1 cellular context compared by ENCODE assay signal in genomic region chr6:43308101-43308989, GRCh38.
A peak's percentile ranks its signal among the peaks of the same experiment; 100 is the strongest.
TF ChIP-seq lines count a peak whose summit lies in the region.

A gene with protein sequence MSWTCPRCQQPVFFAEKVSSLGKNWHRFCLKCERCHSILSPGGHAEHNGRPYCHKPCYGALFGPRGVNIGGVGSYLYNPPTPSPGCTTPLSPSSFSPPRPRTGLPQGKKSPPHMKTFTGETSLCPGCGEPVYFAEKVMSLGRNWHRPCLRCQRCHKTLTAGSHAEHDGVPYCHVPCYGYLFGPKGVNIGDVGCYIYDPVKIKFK (minus strand): TSS chr6:43308826. CDS start chr6:43308792, 34 bp downstream.

TF ChIP-seq in HEK293, 187 proteins besides CTCF, POLR2A, EP300 and RAD21 (continued from another document):
- TF ChIP-seq ZNF248 (tag by site-specific recombination; IDR thresholded peaks at IDR 0.05): no peak
- no peak for TF ChIP-seq ZNF132 (tag by site-specific recombination; IDR thresholded peaks at IDR 0.05; ENCODE audit: borderline replicate concordance)
- TF ChIP-seq ZNF571 (tag by site-specific recombination; IDR thresholded peaks at IDR 0.05): no peak
- peak; percentile 50; the same call in 1 of the 2 replicates for TF ChIP-seq ZNF335 (tag by site-specific recombination; conservative IDR thresholded peaks at IDR 0.05)
- TF ChIP-seq ZFP69B (tag by site-specific recombination; IDR thresholded peaks at IDR 0.05): peak; percentile 51
- peak; percentile 60; the same call in 1 of the 2 replicates for TF ChIP-seq ZNF394 (tag by site-specific recombination; IDR thresholded peaks at IDR 0.05; ENCODE audit: borderline replicate concordance)
- no peak for TF ChIP-seq ZNF416 (tag by site-specific recombination; IDR thresholded peaks at IDR 0.05)
- TF ChIP-seq, protein P1, sequence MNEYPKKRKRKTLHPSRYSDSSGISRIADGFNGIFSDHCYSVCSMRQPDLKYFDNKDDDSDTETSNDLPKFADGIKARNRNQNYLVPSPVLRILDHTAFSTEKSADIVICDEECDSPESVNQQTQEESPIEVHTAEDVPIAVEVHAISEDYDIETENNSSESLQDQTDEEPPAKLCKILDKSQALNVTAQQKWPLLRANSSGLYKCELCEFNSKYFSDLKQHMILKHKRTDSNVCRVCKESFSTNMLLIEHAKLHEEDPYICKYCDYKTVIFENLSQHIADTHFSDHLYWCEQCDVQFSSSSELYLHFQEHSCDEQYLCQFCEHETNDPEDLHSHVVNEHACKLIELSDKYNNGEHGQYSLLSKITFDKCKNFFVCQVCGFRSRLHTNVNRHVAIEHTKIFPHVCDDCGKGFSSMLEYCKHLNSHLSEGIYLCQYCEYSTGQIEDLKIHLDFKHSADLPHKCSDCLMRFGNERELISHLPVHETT (tag by site-specific recombination; IDR thresholded peaks at IDR 0.05): peak; percentile 55; the same call in 1 of the 2 replicates
- no peak for TF ChIP-seq ZNF596 (tag by site-specific recombination; IDR thresholded peaks at IDR 0.05)
- TF ChIP-seq ZNF398 (tag by site-specific recombination; IDR thresholded peaks at IDR 0.05): no peak
- TF ChIP-seq ZNF274 (IDR thresholded peaks at IDR 0.05; ENCODE audit: low read length): no peak
- no peak for TF ChIP-seq ZNF274 (tag by site-specific recombination; IDR thresholded peaks at IDR 0.05; ENCODE audit: borderline replicate concordance)
- no peak for TF ChIP-seq ZNF701 (tag by site-specific recombination; IDR thresholded peaks at IDR 0.05)
- TF ChIP-seq ZFHX2 (tag by site-specific recombination; conservative IDR thresholded peaks at IDR 0.05): peak; percentile 66
- TF ChIP-seq AEBP2 (tag by site-specific recombination; IDR thresholded peaks at IDR 0.05; ENCODE audit: borderline replicate concordance): no peak
- no peak for TF ChIP-seq ZNF23 (tag by site-specific recombination; IDR thresholded peaks at IDR 0.05; ENCODE audit: borderline replicate concordance)
- no peak for TF ChIP-seq ZNF707 (tag by site-specific recombination; IDR thresholded peaks at IDR 0.05)
- no peak for TF ChIP-seq ZNF169 (tag by site-specific recombination; IDR thresholded peaks at IDR 0.05)
- no peak for TF ChIP-seq ZNF223 (tag by site-specific recombination; IDR thresholded peaks at IDR 0.05)
- no peak for TF ChIP-seq HOXC10 (CRISPR knock-in tag; IDR thresholded peaks at IDR 0.05)
- no peak for TF ChIP-seq OSR2 (tag by site-specific recombination; IDR thresholded peaks at IDR 0.05)
- no peak for TF ChIP-seq ZNF239 (tag by site-specific recombination; IDR thresholded peaks at IDR 0.05)
- TF ChIP-seq KLF8 (tag by site-specific recombination; IDR thresholded peaks at IDR 0.05): peak; percentile 64; the same call in 1 of the 2 replicates
- no peak for TF ChIP-seq ZNF521 (tag by site-specific recombination; IDR thresholded peaks at IDR 0.05)
- TF ChIP-seq ZNF280C (tag by site-specific recombination; IDR thresholded peaks at IDR 0.05): no peak
- no peak for TF ChIP-seq ZNF530 (tag by site-specific recombination; IDR thresholded peaks at IDR 0.05; ENCODE audit: low read depth)
- TF ChIP-seq ZNF366 (tag by site-specific recombination; conservative IDR thresholded peaks at IDR 0.05): no peak
- TF ChIP-seq ZNF558 (tag by site-specific recombination; IDR thresholded peaks at IDR 0.05): no peak
- TF ChIP-seq ZNF677 (tag by site-specific recombination; IDR thresholded peaks at IDR 0.05): no peak
- 0 out of 2 replicates have a peak, but pooled peaks have one; percentile 37 for TF ChIP-seq WT1 (tag by site-specific recombination; IDR thresholded peaks at IDR 0.05)
- TF ChIP-seq ZBTB26 (tag by site-specific recombination; optimal IDR thresholded peaks at IDR 0.05): no peak
- TF ChIP-seq, protein P2, sequence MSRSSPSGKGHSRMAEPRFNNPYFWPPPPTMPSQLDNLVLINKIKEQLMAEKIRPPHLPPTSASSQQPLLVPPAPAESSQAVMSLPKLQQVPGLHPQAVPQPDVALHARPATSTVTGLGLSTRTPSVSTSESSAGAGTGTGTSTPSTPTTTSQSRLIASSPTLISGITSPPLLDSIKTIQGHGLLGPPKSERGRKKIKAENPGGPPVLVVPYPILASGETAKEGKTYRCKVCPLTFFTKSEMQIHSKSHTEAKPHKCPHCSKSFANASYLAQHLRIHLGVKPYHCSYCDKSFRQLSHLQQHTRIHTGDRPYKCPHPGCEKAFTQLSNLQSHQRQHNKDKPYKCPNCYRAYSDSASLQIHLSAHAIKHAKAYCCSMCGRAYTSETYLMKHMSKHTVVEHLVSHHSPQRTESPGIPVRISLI (tag by site-specific recombination; IDR thresholded peaks at IDR 0.05): no peak
- TF ChIP-seq, protein P3, sequence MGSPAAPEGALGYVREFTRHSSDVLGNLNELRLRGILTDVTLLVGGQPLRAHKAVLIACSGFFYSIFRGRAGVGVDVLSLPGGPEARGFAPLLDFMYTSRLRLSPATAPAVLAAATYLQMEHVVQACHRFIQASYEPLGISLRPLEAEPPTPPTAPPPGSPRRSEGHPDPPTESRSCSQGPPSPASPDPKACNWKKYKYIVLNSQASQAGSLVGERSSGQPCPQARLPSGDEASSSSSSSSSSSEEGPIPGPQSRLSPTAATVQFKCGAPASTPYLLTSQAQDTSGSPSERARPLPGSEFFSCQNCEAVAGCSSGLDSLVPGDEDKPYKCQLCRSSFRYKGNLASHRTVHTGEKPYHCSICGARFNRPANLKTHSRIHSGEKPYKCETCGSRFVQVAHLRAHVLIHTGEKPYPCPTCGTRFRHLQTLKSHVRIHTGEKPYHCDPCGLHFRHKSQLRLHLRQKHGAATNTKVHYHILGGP (tag by site-specific recombination; IDR thresholded peaks at IDR 0.05): no peak
- no peak for TF ChIP-seq ZNF221 (tag by site-specific recombination; IDR thresholded peaks at IDR 0.05; ENCODE audit: borderline replicate concordance)
- no peak for TF ChIP-seq ZNF350 (tag by site-specific recombination; IDR thresholded peaks at IDR 0.05)
- no peak for TF ChIP-seq ZNF664 (tag by site-specific recombination; IDR thresholded peaks at IDR 0.05)
- TF ChIP-seq, protein P4, sequence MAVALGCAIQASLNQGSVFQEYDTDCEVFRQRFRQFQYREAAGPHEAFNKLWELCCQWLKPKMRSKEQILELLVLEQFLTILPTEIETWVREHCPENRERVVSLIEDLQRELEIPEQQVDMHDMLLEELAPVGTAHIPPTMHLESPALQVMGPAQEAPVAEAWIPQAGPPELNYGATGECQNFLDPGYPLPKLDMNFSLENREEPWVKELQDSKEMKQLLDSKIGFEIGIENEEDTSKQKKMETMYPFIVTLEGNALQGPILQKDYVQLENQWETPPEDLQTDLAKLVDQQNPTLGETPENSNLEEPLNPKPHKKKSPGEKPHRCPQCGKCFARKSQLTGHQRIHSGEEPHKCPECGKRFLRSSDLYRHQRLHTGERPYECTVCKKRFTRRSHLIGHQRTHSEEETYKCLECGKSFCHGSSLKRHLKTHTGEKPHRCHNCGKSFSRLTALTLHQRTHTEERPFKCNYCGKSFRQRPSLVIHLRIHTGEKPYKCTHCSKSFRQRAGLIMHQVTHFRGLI (tag by site-specific recombination; IDR thresholded peaks at IDR 0.05): no peak
- peak; percentile 67 for TF ChIP-seq SP2 (tag by site-specific recombination; IDR thresholded peaks at IDR 0.05)
- no peak; the same call in 1 of the 2 replicates for TF ChIP-seq SCRT1 (tag by site-specific recombination; IDR thresholded peaks at IDR 0.05; ENCODE audit: borderline replicate concordance)
- TF ChIP-seq ZNF626 (tag by site-specific recombination; IDR thresholded peaks at IDR 0.05): no peak
- no peak for TF ChIP-seq ZNF549 (tag by site-specific recombination; IDR thresholded peaks at IDR 0.05)
- TF ChIP-seq ZNF610 (tag by site-specific recombination; IDR thresholded peaks at IDR 0.05; ENCODE audit: borderline replicate concordance): no peak
- TF ChIP-seq, protein P5, sequence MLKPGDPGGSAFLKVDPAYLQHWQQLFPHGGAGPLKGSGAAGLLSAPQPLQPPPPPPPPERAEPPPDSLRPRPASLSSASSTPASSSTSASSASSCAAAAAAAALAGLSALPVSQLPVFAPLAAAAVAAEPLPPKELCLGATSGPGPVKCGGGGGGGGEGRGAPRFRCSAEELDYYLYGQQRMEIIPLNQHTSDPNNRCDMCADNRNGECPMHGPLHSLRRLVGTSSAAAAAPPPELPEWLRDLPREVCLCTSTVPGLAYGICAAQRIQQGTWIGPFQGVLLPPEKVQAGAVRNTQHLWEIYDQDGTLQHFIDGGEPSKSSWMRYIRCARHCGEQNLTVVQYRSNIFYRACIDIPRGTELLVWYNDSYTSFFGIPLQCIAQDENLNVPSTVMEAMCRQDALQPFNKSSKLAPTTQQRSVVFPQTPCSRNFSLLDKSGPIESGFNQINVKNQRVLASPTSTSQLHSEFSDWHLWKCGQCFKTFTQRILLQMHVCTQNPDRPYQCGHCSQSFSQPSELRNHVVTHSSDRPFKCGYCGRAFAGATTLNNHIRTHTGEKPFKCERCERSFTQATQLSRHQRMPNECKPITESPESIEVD (tag by site-specific recombination; IDR thresholded peaks at IDR 0.05): no peak
- TF ChIP-seq EGR2 (tag by site-specific recombination; IDR thresholded peaks at IDR 0.05; ENCODE audit: low read depth): peak; percentile 58
- TF ChIP-seq ZNF621 (tag by site-specific recombination; IDR thresholded peaks at IDR 0.05): no peak
- TF ChIP-seq ZNF138 (tag by site-specific recombination; IDR thresholded peaks at IDR 0.05; ENCODE audit: borderline replicate concordance): no peak
- no peak for TF ChIP-seq ZNF843 (tag by site-specific recombination; IDR thresholded peaks at IDR 0.05)
- no peak for TF ChIP-seq MYNN (tag by site-specific recombination; IDR thresholded peaks at IDR 0.05; ENCODE audit: borderline replicate concordance)
